ENCODE assay signal across 21 cellular contexts in genomic region chr15:58994906-58995453, GRCh38.
"Had no signal": no experiment of that assay in that cellular context is flagged by ENCODE, and none has a peak within 500 bp of the region (broad histone marks: within the 10 kb centered on the region; RNA-seq: fewer than 3 reads in every experiment).

No MANE protein-coding gene starts in this region.

- H3K27me3 Mint-ChIP-seq: activated B cell treated with CpG ODN at 0.5 μM for 24 hours; activated CD4-positive, alpha-beta memory T cell treated with anti-CD3 and anti-CD28 coated beads, Interleukin-2, amount 10 ng/mL, durations not matched to agents 7 days and 5 days; activated T-cell treated with anti-CD3 and anti-CD28 coated beads, Interleukin-2, amount 50 U/mL, for 24 hours; naive B cell had no signal

- H2AFZ ChIP-seq: parathyroid adenoma had no signal

- H3K4me3 Mint-ChIP-seq: activated B cell treated with CpG ODN at 0.5 μM for 24 hours; activated CD4-positive, alpha-beta memory T cell treated with anti-CD3 and anti-CD28 coated beads, Interleukin-2, amount 10 ng/mL, durations not matched to agents 7 days and 5 days; activated T-cell treated with anti-CD3 and anti-CD28 coated beads, Interleukin-2, amount 50 U/mL, for 24 hours; endodermal cell; stimulated activated effector memory CD8-positive, alpha-beta T cell treated with anti-CD3 and anti-CD28 coated beads, Interleukin-12 subunit alpha, Interleukin-12 subunit beta, amount 100 ng/mL, for 72 hours had no signal

- H3K27ac ChIP-seq: gastrocnemius medialis, heart right ventricle, parathyroid adenoma, sigmoid colon, stomach, upper lobe of left lung had no signal

- H3K27ac Mint-ChIP-seq: activated B cell treated with CpG ODN at 0.5 μM for 24 hours; activated CD4-positive, alpha-beta memory T cell treated with anti-CD3 and anti-CD28 coated beads, Interleukin-2, amount 10 ng/mL, durations not matched to agents 7 days and 5 days; activated T-cell treated with anti-CD3 and anti-CD28 coated beads, Interleukin-2, amount 50 U/mL, for 24 hours; endodermal cell; naive B cell; stimulated activated effector memory CD8-positive, alpha-beta T cell treated with anti-CD3 and anti-CD28 coated beads, Interleukin-12 subunit alpha, Interleukin-12 subunit beta, amount 100 ng/mL, for 72 hours had no signal

- H3K9ac ChIP-seq: parathyroid adenoma had no signal

- H3K9me3 Mint-ChIP-seq: activated B cell treated with CpG ODN at 0.5 μM for 24 hours; activated CD4-positive, alpha-beta memory T cell treated with anti-CD3 and anti-CD28 coated beads, Interleukin-2, amount 10 ng/mL, durations not matched to agents 7 days and 5 days; activated naive CD4-positive, alpha-beta T cell treated with anti-CD3 and anti-CD28 coated beads, Interleukin-2, amount 50 U/mL, for 72 hours; activated T-cell treated with anti-CD3 and anti-CD28 coated beads, Interleukin-2, amount 50 U/mL, for 24 hours; endodermal cell; naive B cell; stimulated activated effector memory CD8-positive, alpha-beta T cell treated with anti-CD3 and anti-CD28 coated beads, Interleukin-12 subunit alpha, Interleukin-12 subunit beta, amount 100 ng/mL, for 72 hours had no signal

- H3K4me3 ChIP-seq: gastrocnemius medialis, heart right ventricle, mucosa of descending colon, sigmoid colon, stomach, upper lobe of left lung had no signal

- ATAC-seq: activated naive CD4-positive, alpha-beta T cell treated with anti-CD3 and anti-CD28 coated beads, Interleukin-2, amount 50 U/mL, for 72 hours; gastrocnemius medialis; heart right ventricle; left ventricle myocardium superior; mucosa of descending colon; stimulated activated effector memory CD8-positive, alpha-beta T cell treated with anti-CD3 and anti-CD28 coated beads, Interleukin-12 subunit alpha, Interleukin-12 subunit beta, amount 100 ng/mL, for 72 hours had no signal

- H3K36me3 ChIP-seq: gastrocnemius medialis had no signal

- H3K9me3 ChIP-seq: gastrocnemius medialis, heart right ventricle, mucosa of descending colon, sigmoid colon, stomach, upper lobe of left lung had no signal

- H3K4me1 ChIP-seq: parathyroid adenoma had no signal

- H3K27me3 ChIP-seq: gastrocnemius medialis, heart right ventricle, sigmoid colon, stomach, upper lobe of left lung had no signal

- DNase-seq: activated B cell treated with CpG ODN at 0.5 μM for 24 hours; activated CD4-positive, alpha-beta memory T cell treated with anti-CD3 and anti-CD28 coated beads, Interleukin-2, amount 10 ng/mL, durations not matched to agents 7 days and 5 days; activated CD4-positive, alpha-beta T cell treated with anti-CD3 and anti-CD28 coated beads for 48 hours; activated effector memory CD4-positive, alpha-beta T cell treated with Interleukin-2 at 50 U/mL for 16 hours; activated T-cell treated with anti-CD3 and anti-CD28 coated beads, Interleukin-2, amount 50 U/mL, for 24 hours; amniotic stem cell; caudate nucleus; endodermal cell; gastrocnemius medialis; heart right ventricle; kidney glomerular epithelial cell; left ventricle myocardium superior; mucosa of descending colon; naive B cell; sigmoid colon; stimulated activated CD4-positive, alpha-beta T cell treated with anti-CD3 and anti-CD28 coated beads, Interleukin-4, amount 100 ng/mL, for 24 hours; stomach; upper lobe of left lung had no signal
